ENCODE assay signal across 12 cellular contexts in genomic region chr16:15607700-15608396, GRCh38. TPM values are rescaled to one million over a fixed set of nuclear protein-coding genes. Genes with fewer than 3 reads are reported as not detected.
DNase-seq lines count a peak whose midpoint lies in the region; ATAC-seq and TF ChIP-seq lines count a peak whose summit lies in the region.
"Had no signal": no experiment of that assay in that cellular context is flagged by ENCODE, and none has a peak within 500 bp of the region (broad histone marks: within the 10 kb centered on the region; RNA-seq: fewer than 3 reads in every experiment).

No MANE protein-coding gene starts in this region.

- H3K27ac ChIP-seq in ascending aorta: no peak overlapping the region
- H3K27ac ChIP-seq: SK-N-MC had no signal

- H3K4me3 Mint-ChIP-seq in activated CD8-positive, alpha-beta T cell treated with anti-CD3 and anti-CD28 coated beads, Interleukin-2, amount 10 ng/mL, durations not matched to agents 7 days and 5 days: no peak overlapping the region
- no peak overlapping the region for H3K4me3 Mint-ChIP-seq in activated T-cell treated with anti-CD3 and anti-CD28 coated beads, Interleukin-2, amount 50 U/mL, for 4 hours

- no peaks in the 10 kb centered on the region for H3K4me1 ChIP-seq in ascending aorta

- CTCF ChIA-PET in activated CD8-positive, alpha-beta T cell treated with anti-CD3 and anti-CD28 coated beads, Interleukin-2, amount 10 ng/mL, durations not matched to agents 7 days and 5 days (lab: Charles Lee): no interaction called here

- peaks cover 61% of the 10 kb centered on the region for H3K36me3 Mint-ChIP-seq in activated CD8-positive, alpha-beta T cell treated with anti-CD3 and anti-CD28 coated beads, Interleukin-2, amount 10 ng/mL, durations not matched to agents 7 days and 5 days (ENCODE audit: low read depth)
- H3K36me3 Mint-ChIP-seq in activated T-cell treated with anti-CD3 and anti-CD28 coated beads, Interleukin-2, amount 50 U/mL, for 4 hours (ENCODE audit: insufficient read depth): peaks cover 60% of the 10 kb centered on the region

- DNase-seq in LHCN-M2 (ENCODE audit: low read depth) (peak; percentile 74), ascending aorta (ENCODE audit: low spot score in 2 of 2) (peak; percentile 48 to 81), left cardiac atrium (peak; percentile 78), sciatic nerve (ENCODE audit: low spot score) (no peak), D341Med (ENCODE audit: low spot score) (no peak)
- no peak for DNase-seq in activated CD8-positive, alpha-beta T cell treated with anti-CD3 and anti-CD28 coated beads, Interleukin-2, amount 10 ng/mL, durations not matched to agents 7 days and 5 days
- DNase-seq in activated T-cell treated with anti-CD3 and anti-CD28 coated beads, Interleukin-2, amount 50 U/mL, for 4 hours: no peak
- no peak for DNase-seq in stimulated activated naive CD4-positive, alpha-beta T cell (lab: John Stamatoyannopoulos, UW)
- DNase-seq: activated CD4-positive, alpha-beta T cell treated with anti-CD3 and anti-CD28 coated beads, Interleukin-2, amount 50 U/mL, for 4 hours; NCI-H1694 treated with DMSO at 0.1 percent for 48 hours; stimulated activated naive CD4-positive, alpha-beta T cell treated with Interleukin-2 at 50 U/mL for 16 hours had no signal

- no peaks in the 10 kb centered on the region for H3K27me3 ChIP-seq in ascending aorta

- intact Hi-C loops in ascending aorta (cut with DNase I): no loop called here
- intact Hi-C loops in left cardiac atrium (cut with DNase I): no loop called here
- intact Hi-C loops in sciatic nerve (cut with DNase I): no loop called here

- no peaks in the 10 kb centered on the region for H3K9me3 Mint-ChIP-seq in activated CD8-positive, alpha-beta T cell treated with anti-CD3 and anti-CD28 coated beads, Interleukin-2, amount 10 ng/mL, durations not matched to agents 7 days and 5 days (ENCODE audit: insufficient read depth)
- H3K9me3 Mint-ChIP-seq in activated T-cell treated with anti-CD3 and anti-CD28 coated beads, Interleukin-2, amount 50 U/mL, for 4 hours: no peaks in the 10 kb centered on the region

- no peak overlapping the region for H3K27ac Mint-ChIP-seq in activated CD8-positive, alpha-beta T cell treated with anti-CD3 and anti-CD28 coated beads, Interleukin-2, amount 10 ng/mL, durations not matched to agents 7 days and 5 days

- no peak overlapping the region for H3K4me3 ChIP-seq in ascending aorta
- H3K4me3 ChIP-seq: SK-N-MC had no signal

- H3K9me3 ChIP-seq in ascending aorta: no peaks in the 10 kb centered on the region

- POLR2A ChIA-PET in activated CD8-positive, alpha-beta T cell treated with anti-CD3 and anti-CD28 coated beads, Interleukin-2, amount 10 ng/mL, durations not matched to agents 7 days and 5 days (lab: Charles Lee): no interaction called here

- H3K36me3 ChIP-seq in ascending aorta: peaks cover 76 to 90% of the 10 kb centered on the region in 2 donors

- TF ChIP-seq CTCF in ascending aorta (IDR thresholded peaks at IDR 0.05): no peak

- peak; percentile 92 to 94 for ATAC-seq in left cardiac atrium
- peak; percentile 96 for ATAC-seq in sciatic nerve
- no peak for ATAC-seq in activated CD8-positive, alpha-beta T cell treated with anti-CD3 and anti-CD28 coated beads, Interleukin-2, amount 10 ng/mL, durations not matched to agents 7 days and 5 days
- no peak for ATAC-seq in activated T-cell treated with anti-CD3 and anti-CD28 coated beads, Interleukin-2, amount 50 U/mL, for 4 hours

- peaks cover 2% of the 10 kb centered on the region for H3K4me1 Mint-ChIP-seq in activated CD8-positive, alpha-beta T cell treated with anti-CD3 and anti-CD28 coated beads, Interleukin-2, amount 10 ng/mL, durations not matched to agents 7 days and 5 days (ENCODE audit: low read depth)
- peaks cover 1% of the 10 kb centered on the region for H3K4me1 Mint-ChIP-seq in activated T-cell treated with anti-CD3 and anti-CD28 coated beads, Interleukin-2, amount 50 U/mL, for 4 hours (ENCODE audit: low read depth)

- no peaks in the 10 kb centered on the region for H3K27me3 Mint-ChIP-seq in activated CD8-positive, alpha-beta T cell treated with anti-CD3 and anti-CD28 coated beads, Interleukin-2, amount 10 ng/mL, durations not matched to agents 7 days and 5 days (ENCODE audit: low read depth)
- H3K27me3 Mint-ChIP-seq in activated T-cell treated with anti-CD3 and anti-CD28 coated beads, Interleukin-2, amount 50 U/mL, for 4 hours (ENCODE audit: low read depth): no peaks in the 10 kb centered on the region

RNA-seq across cellular contexts. Expression of gene MARF1, which starts 35.1 kb away (rescaled TPM):
- total RNA-seq in LHCN-M2 (2014; rRNA removed) (11.9 and 15.3 TPM in 2 replicates), ascending aorta (16.0 TPM), left cardiac atrium (10 to 100 TPM; 39.5 to 50.9 TPM), sciatic nerve (138 TPM)
- polyA plus RNA-seq in LHCN-M2 (2012): 9.2 TPM
- 10 to 100 TPM; 62.7 to 64.5 TPM for total RNA-seq in activated CD8-positive, alpha-beta T cell treated with anti-CD3 and anti-CD28 coated beads, Interleukin-2, amount 10 ng/mL, durations not matched to agents 7 days and 5 days
- total RNA-seq in activated T-cell treated with anti-CD3 and anti-CD28 coated beads, Interleukin-2, amount 50 U/mL, for 4 hours: 10 to 100 TPM; 24.3 to 35.0 (median 34.1) TPM

RNA-seq across cellular contexts. Expression of gene NDE1, which starts 42.2 kb away (rescaled TPM):
- total RNA-seq in LHCN-M2 (2014; rRNA removed) (29.6 and 51.2 TPM in 2 replicates), ascending aorta (21.9 TPM), left cardiac atrium (10 to 100 TPM; 17.8 to 19.8 TPM), sciatic nerve (42.9 TPM)
- polyA plus RNA-seq in LHCN-M2 (2012): 28.9 TPM
- 100 to 1,000 TPM; 140 to 141 TPM for total RNA-seq in activated CD8-positive, alpha-beta T cell treated with anti-CD3 and anti-CD28 coated beads, Interleukin-2, amount 10 ng/mL, durations not matched to agents 7 days and 5 days
- total RNA-seq in activated T-cell treated with anti-CD3 and anti-CD28 coated beads, Interleukin-2, amount 50 U/mL, for 4 hours: 10 to 100 TPM; 60.4 to 69.0 (median 60.5) TPM

Comparison
In these comparisons a context has a peak if more than half of its experiments do, and no peak if none do; other contexts are left out.
1. DNase-seq: peak in LHCN-M2 (single experiment), ascending aorta (2 of 2) and left cardiac atrium (single experiment); none in sciatic nerve (single experiment), activated CD8-positive, alpha-beta T cell treated with anti-CD3 and anti-CD28 coated beads, Interleukin-2, amount 10 ng/mL, durations not matched to agents 7 days and 5 days (single experiment), D341Med (single experiment), activated T-cell treated with anti-CD3 and anti-CD28 coated beads, Interleukin-2, amount 50 U/mL, for 4 hours (single experiment) and stimulated activated naive CD4-positive, alpha-beta T cell (0 of 6).
2. ATAC-seq: peak in left cardiac atrium (2 of 2) and sciatic nerve (single experiment); none in activated CD8-positive, alpha-beta T cell treated with anti-CD3 and anti-CD28 coated beads, Interleukin-2, amount 10 ng/mL, durations not matched to agents 7 days and 5 days (single experiment) and activated T-cell treated with anti-CD3 and anti-CD28 coated beads, Interleukin-2, amount 50 U/mL, for 4 hours (0 of 2).